1 cellular context compared by ENCODE assay signal in genomic region chr20:49699200-49699992, GRCh38.
TF ChIP-seq lines count a peak whose summit lies in the region.

No MANE protein-coding gene starts in this region.

TF ChIP-seq in K562, 482 proteins besides CTCF, POLR2A, EP300 and RAD21 (continued from another document and continues in another):
- TF ChIP-seq, protein P1, sequence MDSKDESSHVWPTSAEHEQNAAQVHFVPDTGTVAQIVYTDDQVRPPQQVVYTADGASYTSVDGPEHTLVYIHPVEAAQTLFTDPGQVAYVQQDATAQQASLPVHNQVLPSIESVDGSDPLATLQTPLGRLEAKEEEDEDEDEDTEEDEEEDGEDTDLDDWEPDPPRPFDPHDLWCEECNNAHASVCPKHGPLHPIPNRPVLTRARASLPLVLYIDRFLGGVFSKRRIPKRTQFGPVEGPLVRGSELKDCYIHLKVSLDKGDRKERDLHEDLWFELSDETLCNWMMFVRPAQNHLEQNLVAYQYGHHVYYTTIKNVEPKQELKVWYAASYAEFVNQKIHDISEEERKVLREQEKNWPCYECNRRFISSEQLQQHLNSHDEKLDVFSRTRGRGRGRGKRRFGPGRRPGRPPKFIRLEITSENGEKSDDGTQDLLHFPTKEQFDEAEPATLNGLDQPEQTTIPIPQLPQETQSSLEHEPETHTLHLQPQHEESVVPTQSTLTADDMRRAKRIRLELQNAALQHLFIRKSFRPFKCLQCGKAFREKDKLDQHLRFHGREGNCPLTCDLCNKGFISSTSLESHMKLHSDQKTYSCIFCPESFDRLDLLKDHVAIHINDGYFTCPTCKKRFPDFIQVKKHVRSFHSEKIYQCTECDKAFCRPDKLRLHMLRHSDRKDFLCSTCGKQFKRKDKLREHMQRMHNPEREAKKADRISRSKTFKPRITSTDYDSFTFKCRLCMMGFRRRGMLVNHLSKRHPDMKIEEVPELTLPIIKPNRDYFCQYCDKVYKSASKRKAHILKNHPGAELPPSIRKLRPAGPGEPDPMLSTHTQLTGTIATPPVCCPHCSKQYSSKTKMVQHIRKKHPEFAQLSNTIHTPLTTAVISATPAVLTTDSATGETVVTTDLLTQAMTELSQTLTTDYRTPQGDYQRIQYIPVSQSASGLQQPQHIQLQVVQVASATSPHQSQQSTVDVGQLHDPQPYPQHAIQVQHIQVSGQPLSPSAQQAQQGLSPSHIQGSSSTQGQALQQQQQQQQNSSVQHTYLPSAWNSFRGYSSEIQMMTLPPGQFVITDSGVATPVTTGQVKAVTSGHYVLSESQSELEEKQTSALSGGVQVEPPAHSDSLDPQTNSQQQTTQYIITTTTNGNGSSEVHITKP (IDR thresholded peaks at IDR 0.05; ENCODE audit: partially characterized antibody), result no peak
- no peak for TF ChIP-seq MAFF (IDR thresholded peaks at IDR 0.05; ENCODE audit: low read length)
- TF ChIP-seq NR3C1 (CRISPR knock-in tag; IDR thresholded peaks at IDR 0.05), result no peak
- 0 out of 2 replicates have a peak, but pooled peaks have one; percentile 25 for TF ChIP-seq SMARCC2 (IDR thresholded peaks at IDR 0.05; ENCODE audit: low read depth)
- TF ChIP-seq POLR2H (tag; IDR thresholded peaks at IDR 0.05; ENCODE audit: low read depth), result no peak; the same call in 1 of the 2 replicates
- TF ChIP-seq NFRKB (IDR thresholded peaks at IDR 0.05; ENCODE audit: low read depth), result no peak; the same call in 1 of the 2 replicates
- no peak for TF ChIP-seq SREBF1 (IDR thresholded peaks at IDR 0.05; ENCODE audit: borderline replicate concordance, low read depth, low read length)
- TF ChIP-seq GTF2F1 (IDR thresholded peaks at IDR 0.05; ENCODE audit: low read depth, low read length), result no peak
- TF ChIP-seq ZNF655 (CRISPR knock-in tag; IDR thresholded peaks at IDR 0.05), result no peak
- TF ChIP-seq ASH1L (IDR thresholded peaks at IDR 0.05; ENCODE audit: borderline replicate concordance, low read depth, partially characterized antibody), result no peak
- peak; percentile 66 for TF ChIP-seq ATF3 (IDR thresholded peaks at IDR 0.05)
- TF ChIP-seq ATF3 (CRISPR knock-in tag; conservative IDR thresholded peaks at IDR 0.05), result no peak
- TF ChIP-seq, protein P2, sequence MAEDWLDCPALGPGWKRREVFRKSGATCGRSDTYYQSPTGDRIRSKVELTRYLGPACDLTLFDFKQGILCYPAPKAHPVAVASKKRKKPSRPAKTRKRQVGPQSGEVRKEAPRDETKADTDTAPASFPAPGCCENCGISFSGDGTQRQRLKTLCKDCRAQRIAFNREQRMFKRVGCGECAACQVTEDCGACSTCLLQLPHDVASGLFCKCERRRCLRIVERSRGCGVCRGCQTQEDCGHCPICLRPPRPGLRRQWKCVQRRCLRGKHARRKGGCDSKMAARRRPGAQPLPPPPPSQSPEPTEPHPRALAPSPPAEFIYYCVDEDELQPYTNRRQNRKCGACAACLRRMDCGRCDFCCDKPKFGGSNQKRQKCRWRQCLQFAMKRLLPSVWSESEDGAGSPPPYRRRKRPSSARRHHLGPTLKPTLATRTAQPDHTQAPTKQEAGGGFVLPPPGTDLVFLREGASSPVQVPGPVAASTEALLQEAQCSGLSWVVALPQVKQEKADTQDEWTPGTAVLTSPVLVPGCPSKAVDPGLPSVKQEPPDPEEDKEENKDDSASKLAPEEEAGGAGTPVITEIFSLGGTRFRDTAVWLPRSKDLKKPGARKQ (CRISPR knock-in tag; IDR thresholded peaks at IDR 0.05), result no peak
- TF ChIP-seq MTA2 (IDR thresholded peaks at IDR 0.05; ENCODE audit: low read depth), result no peak
- TF ChIP-seq NUFIP1 (IDR thresholded peaks at IDR 0.05; ENCODE audit: partially characterized antibody), result no peak
- TF ChIP-seq, protein P3, sequence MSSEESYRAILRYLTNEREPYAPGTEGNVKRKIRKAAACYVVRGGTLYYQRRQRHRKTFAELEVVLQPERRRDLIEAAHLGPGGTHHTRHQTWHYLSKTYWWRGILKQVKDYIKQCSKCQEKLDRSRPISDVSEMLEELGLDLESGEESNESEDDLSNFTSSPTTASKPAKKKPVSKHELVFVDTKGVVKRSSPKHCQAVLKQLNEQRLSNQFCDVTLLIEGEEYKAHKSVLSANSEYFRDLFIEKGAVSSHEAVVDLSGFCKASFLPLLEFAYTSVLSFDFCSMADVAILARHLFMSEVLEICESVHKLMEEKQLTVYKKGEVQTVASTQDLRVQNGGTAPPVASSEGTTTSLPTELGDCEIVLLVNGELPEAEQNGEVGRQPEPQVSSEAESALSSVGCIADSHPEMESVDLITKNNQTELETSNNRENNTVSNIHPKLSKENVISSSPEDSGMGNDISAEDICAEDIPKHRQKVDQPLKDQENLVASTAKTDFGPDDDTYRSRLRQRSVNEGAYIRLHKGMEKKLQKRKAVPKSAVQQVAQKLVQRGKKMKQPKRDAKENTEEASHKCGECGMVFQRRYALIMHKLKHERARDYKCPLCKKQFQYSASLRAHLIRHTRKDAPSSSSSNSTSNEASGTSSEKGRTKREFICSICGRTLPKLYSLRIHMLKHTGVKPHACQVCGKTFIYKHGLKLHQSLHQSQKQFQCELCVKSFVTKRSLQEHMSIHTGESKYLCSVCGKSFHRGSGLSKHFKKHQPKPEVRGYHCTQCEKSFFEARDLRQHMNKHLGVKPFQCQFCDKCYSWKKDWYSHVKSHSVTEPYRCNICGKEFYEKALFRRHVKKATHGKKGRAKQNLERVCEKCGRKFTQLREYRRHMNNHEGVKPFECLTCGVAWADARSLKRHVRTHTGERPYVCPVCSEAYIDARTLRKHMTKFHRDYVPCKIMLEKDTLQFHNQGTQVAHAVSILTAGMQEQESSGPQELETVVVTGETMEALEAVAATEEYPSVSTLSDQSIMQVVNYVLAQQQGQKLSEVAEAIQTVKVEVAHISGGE (CRISPR knock-in tag; IDR thresholded peaks at IDR 0.05), result no peak
- TF ChIP-seq SETDB1 (IDR thresholded peaks at IDR 0.05; ENCODE audit: low read length), result no peak
- no peak for TF ChIP-seq RAD51 (IDR thresholded peaks at IDR 0.05; ENCODE audit: borderline replicate concordance, low read depth)
- TF ChIP-seq, protein P4, sequence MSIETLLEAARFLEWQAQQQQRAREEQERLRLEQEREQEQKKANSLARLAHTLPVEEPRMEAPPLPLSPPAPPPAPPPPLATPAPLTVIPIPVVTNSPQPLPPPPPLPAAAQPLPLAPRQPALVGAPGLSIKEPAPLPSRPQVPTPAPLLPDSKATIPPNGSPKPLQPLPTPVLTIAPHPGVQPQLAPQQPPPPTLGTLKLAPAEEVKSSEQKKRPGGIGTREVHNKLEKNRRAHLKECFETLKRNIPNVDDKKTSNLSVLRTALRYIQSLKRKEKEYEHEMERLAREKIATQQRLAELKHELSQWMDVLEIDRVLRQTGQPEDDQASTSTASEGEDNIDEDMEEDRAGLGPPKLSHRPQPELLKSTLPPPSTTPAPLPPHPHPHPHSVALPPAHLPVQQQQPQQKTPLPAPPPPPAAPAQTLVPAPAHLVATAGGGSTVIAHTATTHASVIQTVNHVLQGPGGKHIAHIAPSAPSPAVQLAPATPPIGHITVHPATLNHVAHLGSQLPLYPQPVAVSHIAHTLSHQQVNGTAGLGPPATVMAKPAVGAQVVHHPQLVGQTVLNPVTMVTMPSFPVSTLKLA (conservative IDR thresholded peaks at IDR 0.05), result 0 out of 4 replicates have a peak, but pooled peaks of 1 of the 2 experiments have one; percentile 18
- TF ChIP-seq NKRF (IDR thresholded peaks at IDR 0.05; ENCODE audit: borderline replicate concordance), result no peak
- 0 out of 2 replicates have a peak, but pooled peaks have one; percentile 28 for TF ChIP-seq JUN (IDR thresholded peaks at IDR 0.05; ENCODE audit: borderline replicate concordance, low read depth, low read length)
- TF ChIP-seq JUN (CRISPR knock-in tag; IDR thresholded peaks at IDR 0.05; ENCODE audit: borderline replicate concordance), result no peak
- TF ChIP-seq CEBPZ (IDR thresholded peaks at IDR 0.05; ENCODE audit: borderline replicate concordance, low read depth, low read length), result no peak
- no peak for TF ChIP-seq DNMT1 (IDR thresholded peaks at IDR 0.05)
- TF ChIP-seq RHOXF2B (CRISPR knock-in tag; conservative IDR thresholded peaks at IDR 0.05), result no peak
- no peak for TF ChIP-seq NEUROD1 (IDR thresholded peaks at IDR 0.05; ENCODE audit: borderline replicate concordance, low read depth, low read length, partially characterized antibody)
- no peak for TF ChIP-seq U2AF2 (optimal IDR thresholded peaks at IDR 0.05; ENCODE audit: low read depth, low read length)
- no peak for TF ChIP-seq STAT5A (IDR thresholded peaks at IDR 0.05; ENCODE audit: borderline replicate concordance, low read length)
- TF ChIP-seq, protein P5, sequence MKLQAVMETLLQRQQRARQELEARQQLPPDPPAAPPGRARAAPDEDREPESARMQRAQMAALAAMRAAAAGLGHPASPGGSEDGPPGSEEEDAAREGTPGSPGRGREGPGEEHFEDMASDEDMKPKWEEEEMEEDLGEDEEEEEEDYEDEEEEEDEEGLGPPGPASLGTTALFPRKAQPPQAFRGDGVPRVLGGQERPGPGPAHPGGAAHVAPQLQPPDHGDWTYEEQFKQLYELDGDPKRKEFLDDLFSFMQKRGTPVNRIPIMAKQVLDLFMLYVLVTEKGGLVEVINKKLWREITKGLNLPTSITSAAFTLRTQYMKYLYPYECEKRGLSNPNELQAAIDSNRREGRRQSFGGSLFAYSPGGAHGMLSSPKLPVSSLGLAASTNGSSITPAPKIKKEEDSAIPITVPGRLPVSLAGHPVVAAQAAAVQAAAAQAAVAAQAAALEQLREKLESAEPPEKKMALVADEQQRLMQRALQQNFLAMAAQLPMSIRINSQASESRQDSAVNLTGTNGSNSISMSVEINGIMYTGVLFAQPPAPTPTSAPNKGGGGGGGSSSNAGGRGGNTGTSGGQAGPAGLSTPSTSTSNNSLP (IDR thresholded peaks at IDR 0.05; ENCODE audit: borderline replicate concordance, low read depth, low read length), result peak; percentile 76; the same call in 1 of the 2 replicates
- TF ChIP-seq GATA2 (CRISPR knock-in tag; IDR thresholded peaks at IDR 0.05), result no peak
- TF ChIP-seq KLF10 (CRISPR knock-in tag; IDR thresholded peaks at IDR 0.05), result no peak
- TF ChIP-seq TEAD4 (IDR thresholded peaks at IDR 0.05; ENCODE audit: low read length), result peak; percentile 57; the same call in 1 of the 2 replicates
- TF ChIP-seq TEAD4 (CRISPR knock-in tag; IDR thresholded peaks at IDR 0.05; ENCODE audit: borderline replicate concordance), result no peak
- TF ChIP-seq HDAC1 (IDR thresholded peaks at IDR 0.05), result no peak
- no peak for TF ChIP-seq FOXK1 (CRISPR knock-in tag; IDR thresholded peaks at IDR 0.05; ENCODE audit: borderline replicate concordance)
